In the genomic region with DNA sequence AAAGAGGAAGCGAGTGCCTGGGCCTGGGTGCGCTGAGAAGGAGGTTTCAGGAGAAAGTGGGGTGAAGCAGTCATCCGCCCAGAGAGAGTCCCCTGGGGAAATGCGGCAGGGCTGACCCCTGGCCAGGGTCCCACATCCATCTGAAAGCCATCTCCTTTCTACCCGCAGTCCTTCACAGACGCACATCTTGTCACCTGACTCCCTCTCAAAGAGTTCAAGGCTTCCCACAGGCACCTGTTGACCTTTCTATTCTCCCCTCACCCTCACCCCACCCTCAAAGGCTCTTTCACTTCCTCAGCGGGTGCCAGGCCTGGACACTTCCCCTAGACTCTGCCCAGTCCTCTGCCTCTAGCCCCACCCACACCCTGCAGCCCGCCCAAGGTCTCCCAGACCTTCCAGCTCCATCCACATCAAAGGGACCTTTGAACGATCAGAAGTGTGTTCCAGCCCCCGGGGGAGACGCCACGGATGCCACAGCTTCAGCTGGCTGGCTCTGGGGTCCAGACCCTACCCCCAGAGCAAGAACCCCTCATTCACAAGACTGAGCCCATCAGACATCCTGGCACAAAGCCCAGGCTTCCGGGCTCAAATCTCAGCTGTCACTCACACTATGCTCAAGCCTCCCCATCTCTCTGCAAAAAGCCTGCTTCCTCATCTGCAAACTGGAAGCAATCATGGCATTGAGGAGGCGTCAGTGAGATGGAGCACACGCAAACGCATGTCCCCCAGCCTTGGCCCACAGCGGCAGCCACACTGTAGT, we compare ENCODE assay signal across 8 cellular contexts. TPM values are rescaled to one million over a fixed set of nuclear protein-coding genes. Genes with fewer than 3 reads are reported as not detected.
DNase-seq lines count a peak whose midpoint lies in the region; ATAC-seq and TF ChIP-seq lines count a peak whose summit lies in the region.

No MANE protein-coding gene starts in this region.

- H3K27me3 ChIP-seq in muscle layer of duodenum (ENCODE audit: low read depth, low read length) (no peaks in the 10 kb centered on the region), GM23338 (ENCODE audit: insufficient read depth) (peaks cover 11% of the 10 kb centered on the region)

- H3K36me3 Mint-ChIP-seq in central memory CD8-positive, alpha-beta T cell (ENCODE audit: insufficient read depth), result peaks cover 13% of the 10 kb centered on the region
- peaks cover 2% of the 10 kb centered on the region; the same call in 1 of the 3 replicates for H3K36me3 Mint-ChIP-seq in GM23338 (ENCODE audit: low read depth)

- no peaks in the 10 kb centered on the region for H3K9me3 ChIP-seq in muscle layer of duodenum (ENCODE audit: control insufficient read depth in 1 of 2, low read length in 2 of 2)

- no peaks in the 10 kb centered on the region for H3K27me3 Mint-ChIP-seq in central memory CD8-positive, alpha-beta T cell
- H3K27me3 Mint-ChIP-seq in GM23338 (ENCODE audit: insufficient read depth, low read depth, poor library complexity), result peaks cover 24% of the 10 kb centered on the region

- H4K20me1 ChIP-seq in GM23338 (replicated peaks; ENCODE audit: insufficient read depth), result 0 out of 2 replicates have a peak, but pooled peaks cover 5% of the 10 kb centered on the region

- no peaks in the 10 kb centered on the region for H3K9me3 Mint-ChIP-seq in central memory CD8-positive, alpha-beta T cell
- no peaks in the 10 kb centered on the region for H3K9me3 Mint-ChIP-seq in GM23338

- POLR2A ChIA-PET in RWPE1 (lab: Yijun Ruan, JAX; ENCODE audit: low non-redundant PET), result no interaction called here

- H3K27ac ChIP-seq in RWPE1, result peak overlapping the region; percentile 76
- H3K27ac ChIP-seq in muscle layer of duodenum (ENCODE audit: low read length), result peak overlapping the region; percentile 80
- no peak overlapping the region for H3K27ac ChIP-seq in GM23338 (ENCODE audit: low read depth)

- no peaks in the 10 kb centered on the region for H3K79me2 ChIP-seq in GM23338 (replicated peaks; ENCODE audit: insufficient read depth)

- H3K9me2 ChIP-seq in GM23338 (ENCODE audit: insufficient read depth), result no peaks in the 10 kb centered on the region

- H3F3A ChIP-seq in GM23338 (replicated peaks; ENCODE audit: low read depth), result no peaks in the 10 kb centered on the region

- H3K4me1 Mint-ChIP-seq in central memory CD8-positive, alpha-beta T cell, result peaks cover 47% of the 10 kb centered on the region
- H3K4me1 Mint-ChIP-seq in GM23338, result peaks cover 13% of the 10 kb centered on the region

- H3K4me3 Mint-ChIP-seq in central memory CD8-positive, alpha-beta T cell, result peak overlapping the region; percentile 84
- H3K4me3 Mint-ChIP-seq in GM23338, result no peak overlapping the region

- peaks cover 13 to 34% of the 10 kb centered on the region in 2 donors for H3K4me1 ChIP-seq in muscle layer of duodenum (ENCODE audit: control insufficient read depth in 1 of 2, insufficient read depth in 2 of 2, low read length in 2 of 2)
- H3K4me1 ChIP-seq in GM23338 (ENCODE audit: insufficient read depth), result no peaks in the 10 kb centered on the region; the same call in 1 of the 2 replicates

- peak overlapping the region; percentile 96 for H3K27ac Mint-ChIP-seq in central memory CD8-positive, alpha-beta T cell (ENCODE audit: low read depth)
- H3K27ac Mint-ChIP-seq in GM23338, result no peak overlapping the region

- ATAC-seq in GM18907 (IDR thresholded peaks at IDR 0.05; ENCODE audit: unreplicated experiment) (peak; percentile 71), HG03025 (IDR thresholded peaks at IDR 0.05; ENCODE audit: low FRiP score, unreplicated experiment) (peak; percentile 59), GM23338 (no peak)
- ATAC-seq in central memory CD8-positive, alpha-beta T cell (replicated peaks; ENCODE audit: extremely low read depth, poor library complexity, severe bottlenecking), result peak; percentile 56

- H3K4me2 ChIP-seq in GM23338, result no peak overlapping the region

- H3K36me3 ChIP-seq in muscle layer of duodenum (ENCODE audit: control insufficient read depth in 1 of 2, insufficient read depth in 2 of 2, low read length in 2 of 2) (peaks cover 13 to 27% of the 10 kb centered on the region in 2 donors), GM23338 (ENCODE audit: insufficient read depth) (no peaks in the 10 kb centered on the region)

- H3K4me3 ChIP-seq in AG10803 (ENCODE audit: low read length), result peak overlapping the region; percentile 85
- peak overlapping the region; percentile 74 to 77 for H3K4me3 ChIP-seq in muscle layer of duodenum (ENCODE audit: low read depth in 1 of 2, low read length in 2 of 2)
- no peak overlapping the region for H3K4me3 ChIP-seq in GM23338

- TF ChIP-seq CTCF in AG10803 (conservative IDR thresholded peaks at IDR 0.05; ENCODE audit: low read length) (no peak), RWPE1 (conservative IDR thresholded peaks at IDR 0.05; ENCODE audit: low read depth) (no peak), GM23338 (conservative IDR thresholded peaks at IDR 0.05; ENCODE audit: low read depth in 2 of 2) (no peak)

- DNase-seq in AG10803 (ENCODE audit: low read depth), result no peak
- DNase-seq in RWPE1 (ENCODE audit: low spot score), result no peak
- DNase-seq in central memory CD8-positive, alpha-beta T cell (ENCODE audit: low spot score in 2 of 2), result peak in 1 of 2 donors; percentile 37
- no peak for DNase-seq in NCI-H2081 treated with DMSO at 0.1 percent for 48 hours (lab: John Stamatoyannopoulos, UW)
- DNase-seq in GM23338 (ENCODE audit: low spot score), result no peak

- CTCF ChIA-PET in RWPE1 (lab: Yijun Ruan, JAX), result no interaction called here

- no peak overlapping the region for H2AFZ ChIP-seq in GM23338

TF ChIP-seq in GM23338, 12 proteins besides CTCF, POLR2A, EP300 and RAD21 (continues in another document):
- TF ChIP-seq STAT1 (IDR thresholded peaks at IDR 0.05; ENCODE audit: unreplicated experiment) (no peak), ETS1 (IDR thresholded peaks at IDR 0.05) (no peak), CREB1 (CRISPR knock-in tag; IDR thresholded peaks at IDR 0.05; ENCODE audit: low read depth) (no peak), REST (IDR thresholded peaks at IDR 0.05; ENCODE audit: unreplicated experiment) (no peak), POLR2AphosphoS5 (IDR thresholded peaks at IDR 0.05; ENCODE audit: low read depth) (no peak), ZNF331 (CRISPR knock-in tag; IDR thresholded peaks at IDR 0.05; ENCODE audit: low read depth) (no peak), EZH2phosphoT487 (IDR thresholded peaks at IDR 0.05; ENCODE audit: unreplicated experiment) (no peak), EZH2 (IDR thresholded peaks at IDR 0.05; ENCODE audit: low read depth, unreplicated experiment) (no peak), JUNB (IDR thresholded peaks at IDR 0.05; ENCODE audit: unreplicated experiment) (no peak), NANOG (IDR thresholded peaks at IDR 0.05; ENCODE audit: borderline replicate concordance) (no peak)

RNA-seq across cellular contexts. Expression of gene CTSZ, which starts 2.1 kb away (rescaled TPM):
- 41.4 and 47.7 TPM in 2 replicates for total RNA-seq in GM23338 (2014; rRNA removed; shearing (Covaris generic))
- 0.58 and 0.63 TPM in 2 replicates for polyA plus RNA-seq in GM23338 (2016; fragmentation: Nextera tagmentation; extraction: Ambion mirVana)

RNA-seq across cellular contexts. Expression of gene TUBB1, which starts 14.3 kb away (rescaled TPM):
- total RNA-seq in GM23338 (2014; rRNA removed; shearing (Covaris generic)), result not detected in 2 replicates
- not detected in 2 replicates for polyA plus RNA-seq in GM23338 (2016; fragmentation: Nextera tagmentation; extraction: Ambion mirVana)

RNA-seq across cellular contexts. Expression of gene NELFCD, which starts 23.9 kb away (rescaled TPM):
- 67.0 and 75.8 TPM in 2 replicates for total RNA-seq in GM23338 (2014; rRNA removed; shearing (Covaris generic))
- polyA plus RNA-seq in GM23338 (2016; fragmentation: Nextera tagmentation; extraction: Ambion mirVana), result 52.1 and 52.9 TPM in 2 replicates

RNA-seq across cellular contexts. Expression of gene ATP5F1E, which starts 27.2 kb away (rescaled TPM):
- total RNA-seq in GM23338 (2014; rRNA removed; shearing (Covaris generic)), result 8.5 and 12.9 TPM in 2 replicates
- polyA plus RNA-seq in GM23338 (2016; fragmentation: Nextera tagmentation; extraction: Ambion mirVana), result 211 and 233 TPM in 2 replicates

RNA-seq across cellular contexts. Expression of gene PRELID3B, which starts 37.6 kb away (rescaled TPM):
- 43.6 and 47.4 TPM in 2 replicates for total RNA-seq in GM23338 (2014; rRNA removed; shearing (Covaris generic))
- 33.4 and 42.7 TPM in 2 replicates for polyA plus RNA-seq in GM23338 (2016; fragmentation: Nextera tagmentation; extraction: Ambion mirVana)
